ENCODE assay signal across 1 cellular context in genomic region chr2:206160807-206161179, GRCh38.
TF ChIP-seq lines count a peak whose summit lies in the region.

No MANE protein-coding gene starts in this region.

TF ChIP-seq in GM23338, 12 proteins besides CTCF, POLR2A, EP300 and RAD21 (continued from another document):
- TF ChIP-seq, protein P1, sequence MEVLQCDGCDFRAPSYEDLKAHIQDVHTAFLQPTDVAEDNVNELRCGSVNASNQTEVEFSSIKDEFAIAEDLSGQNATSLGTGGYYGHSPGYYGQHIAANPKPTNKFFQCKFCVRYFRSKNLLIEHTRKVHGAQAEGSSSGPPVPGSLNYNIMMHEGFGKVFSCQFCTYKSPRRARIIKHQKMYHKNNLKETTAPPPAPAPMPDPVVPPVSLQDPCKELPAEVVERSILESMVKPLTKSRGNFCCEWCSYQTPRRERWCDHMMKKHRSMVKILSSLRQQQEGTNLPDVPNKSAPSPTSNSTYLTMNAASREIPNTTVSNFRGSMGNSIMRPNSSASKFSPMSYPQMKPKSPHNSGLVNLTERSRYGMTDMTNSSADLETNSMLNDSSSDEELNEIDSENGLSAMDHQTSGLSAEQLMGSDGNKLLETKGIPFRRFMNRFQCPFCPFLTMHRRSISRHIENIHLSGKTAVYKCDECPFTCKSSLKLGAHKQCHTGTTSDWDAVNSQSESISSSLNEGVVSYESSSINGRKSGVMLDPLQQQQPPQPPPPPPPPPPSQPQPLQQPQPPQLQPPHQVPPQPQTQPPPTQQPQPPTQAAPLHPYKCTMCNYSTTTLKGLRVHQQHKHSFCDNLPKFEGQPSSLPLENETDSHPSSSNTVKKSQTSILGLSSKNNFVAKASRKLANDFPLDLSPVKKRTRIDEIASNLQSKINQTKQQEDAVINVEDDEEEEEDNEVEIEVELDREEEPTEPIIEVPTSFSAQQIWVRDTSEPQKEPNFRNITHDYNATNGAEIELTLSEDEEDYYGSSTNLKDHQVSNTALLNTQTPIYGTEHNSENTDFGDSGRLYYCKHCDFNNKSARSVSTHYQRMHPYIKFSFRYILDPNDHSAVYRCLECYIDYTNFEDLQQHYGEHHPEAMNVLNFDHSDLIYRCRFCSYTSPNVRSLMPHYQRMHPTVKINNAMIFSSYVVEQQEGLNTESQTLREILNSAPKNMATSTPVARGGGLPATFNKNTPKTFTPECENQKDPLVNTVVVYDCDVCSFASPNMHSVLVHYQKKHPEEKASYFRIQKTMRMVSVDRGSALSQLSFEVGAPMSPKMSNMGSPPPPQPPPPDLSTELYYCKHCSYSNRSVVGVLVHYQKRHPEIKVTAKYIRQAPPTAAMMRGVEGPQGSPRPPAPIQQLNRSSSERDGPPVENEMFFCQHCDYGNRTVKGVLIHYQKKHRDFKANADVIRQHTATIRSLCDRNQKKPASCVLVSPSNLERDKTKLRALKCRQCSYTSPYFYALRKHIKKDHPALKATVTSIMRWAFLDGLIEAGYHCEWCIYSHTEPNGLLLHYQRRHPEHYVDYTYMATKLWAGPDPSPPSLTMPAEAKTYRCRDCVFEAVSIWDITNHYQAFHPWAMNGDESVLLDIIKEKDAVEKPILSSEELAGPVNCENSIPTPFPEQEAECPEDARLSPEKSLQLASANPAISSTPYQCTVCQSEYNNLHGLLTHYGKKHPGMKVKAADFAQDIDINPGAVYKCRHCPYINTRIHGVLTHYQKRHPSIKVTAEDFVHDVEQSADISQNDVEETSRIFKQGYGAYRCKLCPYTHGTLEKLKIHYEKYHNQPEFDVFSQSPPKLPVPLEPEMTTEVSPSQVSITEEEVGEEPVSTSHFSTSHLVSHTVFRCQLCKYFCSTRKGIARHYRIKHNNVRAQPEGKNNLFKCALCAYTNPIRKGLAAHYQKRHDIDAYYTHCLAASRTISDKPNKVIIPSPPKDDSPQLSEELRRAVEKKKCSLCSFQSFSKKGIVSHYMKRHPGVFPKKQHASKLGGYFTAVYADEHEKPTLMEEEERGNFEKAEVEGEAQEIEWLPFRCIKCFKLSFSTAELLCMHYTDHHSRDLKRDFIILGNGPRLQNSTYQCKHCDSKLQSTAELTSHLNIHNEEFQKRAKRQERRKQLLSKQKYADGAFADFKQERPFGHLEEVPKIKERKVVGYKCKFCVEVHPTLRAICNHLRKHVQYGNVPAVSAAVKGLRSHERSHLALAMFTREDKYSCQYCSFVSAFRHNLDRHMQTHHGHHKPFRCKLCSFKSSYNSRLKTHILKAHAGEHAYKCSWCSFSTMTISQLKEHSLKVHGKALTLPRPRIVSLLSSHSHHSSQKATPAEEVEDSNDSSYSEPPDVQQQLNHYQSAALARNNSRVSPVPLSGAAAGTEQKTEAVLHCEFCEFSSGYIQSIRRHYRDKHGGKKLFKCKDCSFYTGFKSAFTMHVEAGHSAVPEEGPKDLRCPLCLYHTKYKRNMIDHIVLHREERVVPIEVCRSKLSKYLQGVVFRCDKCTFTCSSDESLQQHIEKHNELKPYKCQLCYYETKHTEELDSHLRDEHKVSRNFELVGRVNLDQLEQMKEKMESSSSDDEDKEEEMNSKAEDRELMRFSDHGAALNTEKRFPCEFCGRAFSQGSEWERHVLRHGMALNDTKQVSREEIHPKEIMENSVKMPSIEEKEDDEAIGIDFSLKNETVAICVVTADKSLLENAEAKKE (CRISPR knock-in tag; IDR thresholded peaks at IDR 0.05), result no peak
